In the genomic region with DNA sequence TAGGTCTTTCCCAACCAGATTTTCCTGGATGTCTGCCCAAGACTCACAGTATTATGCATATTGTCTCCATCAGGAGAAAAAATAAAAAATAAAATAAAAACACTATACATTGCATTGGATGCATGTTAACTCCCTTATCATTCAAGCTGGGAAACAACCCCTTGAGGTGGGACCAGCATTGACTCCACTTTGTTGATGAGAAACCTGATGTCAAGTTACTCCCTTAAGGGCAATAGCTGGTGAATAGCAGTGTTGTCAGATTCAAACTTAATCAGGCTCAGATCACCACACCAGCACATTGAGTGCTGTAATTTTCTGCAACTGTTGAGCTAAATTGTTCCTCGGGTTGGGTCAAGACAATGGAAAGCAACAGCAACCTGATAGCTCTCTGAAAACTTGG, we compare ENCODE assay signal across 21 cellular contexts.
"Had no signal": no experiment of that assay in that cellular context is flagged by ENCODE, and none has a peak within 500 bp of the region (broad histone marks: within the 10 kb centered on the region; RNA-seq: fewer than 3 reads in every experiment).

No MANE protein-coding gene starts in this region.

- DNase-seq: activated CD4-positive, alpha-beta memory T cell treated with anti-CD3 and anti-CD28 coated beads for 36 hours; activated CD4-positive, alpha-beta T cell treated with anti-CD3 and anti-CD28 coated beads for 36 hours; activated CD4-positive, alpha-beta T cell treated with anti-CD3 and anti-CD28 coated beads, Interleukin-2, amount 10 ng/mL, durations not matched to agents 24 days and 14 days; activated CD4-positive, CD25-positive, alpha-beta regulatory T cell; activated CD4-positive, CD25-positive, alpha-beta regulatory T cell treated with anti-CD3 and anti-CD28 coated beads, Interleukin-2, amount 50 U/mL, for 72 hours; activated CD8-positive, alpha-beta memory T cell treated with anti-CD3 and anti-CD28 coated beads, Interleukin-2, amount 10 ng/mL, durations not matched to agents 7 days and 5 days; activated CD8-positive, alpha-beta memory T cell treated with anti-CD3 and anti-CD28 coated beads, Interleukin-2, amount 50 U/mL, for 4 hours; activated CD8-positive, alpha-beta T cell treated with anti-CD3 and anti-CD28 coated beads, Interleukin-2, amount 10 ng/mL, durations not matched to agents 7 days and 5 days; activated gamma-delta T cell; activated naive CD4-positive, alpha-beta T cell; activated naive CD4-positive, alpha-beta T cell treated with anti-CD3 and anti-CD28 coated beads, Interleukin-2, amount 10 ng/mL, durations not matched to agents 7 days and 5 days; activated naive CD8-positive, alpha-beta T cell treated with anti-CD3 and anti-CD28 coated beads, Interleukin-2, amount 10 ng/mL, durations not matched to agents 7 days and 5 days; activated T-cell treated with anti-CD3 and anti-CD28 coated beads, Interleukin-2, amount 50 U/mL, for 1 hour; activated T-cell treated with anti-CD3 and anti-CD28 coated beads, Interleukin-2, amount 50 U/mL, for 48 hours; central memory CD4-positive, alpha-beta T cell; cerebellar nuclear complex; colonic mucosa; effector CD8-positive, alpha-beta T cell; foreskin fibroblast; head of caudate nucleus; hippocampal formation had no signal
